Comparison of ENCODE assay signal across 2 cellular contexts in genomic region chr9:744790-745456, GRCh38.
TF ChIP-seq lines count a peak whose summit lies in the region.

No MANE protein-coding gene starts in this region.

TF ChIP-seq in GM23338, 12 proteins besides CTCF, POLR2A, EP300 and RAD21 (continued from another document):
- TF ChIP-seq REST (IDR thresholded peaks at IDR 0.05; ENCODE audit: unreplicated experiment) (no peak), ZNF114 (CRISPR knock-in tag; IDR thresholded peaks at IDR 0.05) (no peak), ZNF462 (CRISPR knock-in tag; IDR thresholded peaks at IDR 0.05) (no peak), ZNF331 (CRISPR knock-in tag; IDR thresholded peaks at IDR 0.05; ENCODE audit: low read depth) (no peak), EZH2phosphoT487 (IDR thresholded peaks at IDR 0.05; ENCODE audit: unreplicated experiment) (no peak)

TF ChIP-seq in HepG2, 621 proteins besides CTCF, POLR2A, EP300 and RAD21 (continued from another document and continues in another):
- TF ChIP-seq AHDC1 (CRISPR knock-in tag; IDR thresholded peaks at IDR 0.05; ENCODE audit: borderline replicate concordance) (no peak), RBM39 (IDR thresholded peaks at IDR 0.05; ENCODE audit: low read depth, low read length, poor library complexity, severe bottlenecking) (no peak), ZNF331 (CRISPR knock-in tag; IDR thresholded peaks at IDR 0.05) (peak; percentile 70; the same call in 1 of the 2 replicates), ZFP37 (CRISPR knock-in tag; IDR thresholded peaks at IDR 0.05; ENCODE audit: borderline replicate concordance) (no peak), ZNF772 (CRISPR knock-in tag; IDR thresholded peaks at IDR 0.05) (no peak), NFATC3 (CRISPR knock-in tag; IDR thresholded peaks at IDR 0.05) (no peak), GZF1 (CRISPR knock-in tag; IDR thresholded peaks at IDR 0.05) (no peak), TP53 (CRISPR knock-in tag; conservative IDR thresholded peaks at IDR 0.05) (no peak), WIZ (CRISPR knock-in tag; IDR thresholded peaks at IDR 0.05) (no peak), NFE2L1 (CRISPR knock-in tag; IDR thresholded peaks at IDR 0.05; ENCODE audit: borderline replicate concordance) (no peak), ZNF451 (CRISPR knock-in tag; IDR thresholded peaks at IDR 0.05) (no peak), HNF4A (CRISPR knock-in tag; IDR thresholded peaks at IDR 0.05) (peak; percentile 68), CBFB (CRISPR knock-in tag; IDR thresholded peaks at IDR 0.05) (no peak), SATB2 (CRISPR knock-in tag; IDR thresholded peaks at IDR 0.05) (no peak), ATM (IDR thresholded peaks at IDR 0.05; ENCODE audit: borderline replicate concordance) (no peak), TFAP4 (IDR thresholded peaks at IDR 0.05; ENCODE audit: borderline replicate concordance, low read depth) (peak; percentile 69; the same call in 1 of the 2 replicates), ZBTB33 (CRISPR knock-in tag; IDR thresholded peaks at IDR 0.05) (no peak), RXRB (CRISPR knock-in tag; IDR thresholded peaks at IDR 0.05; ENCODE audit: borderline replicate concordance) (no peak), CEBPB (IDR thresholded peaks at IDR 0.05; ENCODE audit: borderline replicate concordance, low read depth, low read length) (peak; percentile 63; the same call in 1 of the 2 replicates), HMG20A (CRISPR knock-in tag; IDR thresholded peaks at IDR 0.05; ENCODE audit: borderline replicate concordance) (no peak), MTA3 (CRISPR knock-in tag; IDR thresholded peaks at IDR 0.05) (no peak), ZNF639 (CRISPR knock-in tag; conservative IDR thresholded peaks at IDR 0.05) (no peak), POLR2G (IDR thresholded peaks at IDR 0.05; ENCODE audit: low read depth, low read length) (peak; percentile 43; the same call in 1 of the 2 replicates), ADNP (CRISPR knock-in tag; IDR thresholded peaks at IDR 0.05) (no peak), RXRA (CRISPR knock-in tag; IDR thresholded peaks at IDR 0.05) (0 out of 2 replicates have a peak, but pooled peaks have one; percentile 18), ZNF709 (CRISPR knock-in tag; IDR thresholded peaks at IDR 0.05) (no peak), ZNF225 (CRISPR knock-in tag; IDR thresholded peaks at IDR 0.05) (no peak), NFKBIZ (CRISPR knock-in tag; IDR thresholded peaks at IDR 0.05) (no peak), NR2F6 (IDR thresholded peaks at IDR 0.05) (no peak), NR2F6 (CRISPR knock-in tag; IDR thresholded peaks at IDR 0.05) (no peak), KMT2A (CRISPR knock-in tag; IDR thresholded peaks at IDR 0.05) (no peak), DRAP1 (CRISPR knock-in tag; IDR thresholded peaks at IDR 0.05) (no peak), ZNF652 (CRISPR knock-in tag; IDR thresholded peaks at IDR 0.05; ENCODE audit: borderline replicate concordance, low read depth) (no peak), HNF4G (IDR thresholded peaks at IDR 0.05; ENCODE audit: borderline replicate concordance, low read depth, low read length) (peak; percentile 7; the same call in 1 of the 2 replicates), HNF4G (CRISPR knock-in tag; IDR thresholded peaks at IDR 0.05; ENCODE audit: borderline replicate concordance, low read depth) (no peak)
- TF ChIP-seq, protein P1, sequence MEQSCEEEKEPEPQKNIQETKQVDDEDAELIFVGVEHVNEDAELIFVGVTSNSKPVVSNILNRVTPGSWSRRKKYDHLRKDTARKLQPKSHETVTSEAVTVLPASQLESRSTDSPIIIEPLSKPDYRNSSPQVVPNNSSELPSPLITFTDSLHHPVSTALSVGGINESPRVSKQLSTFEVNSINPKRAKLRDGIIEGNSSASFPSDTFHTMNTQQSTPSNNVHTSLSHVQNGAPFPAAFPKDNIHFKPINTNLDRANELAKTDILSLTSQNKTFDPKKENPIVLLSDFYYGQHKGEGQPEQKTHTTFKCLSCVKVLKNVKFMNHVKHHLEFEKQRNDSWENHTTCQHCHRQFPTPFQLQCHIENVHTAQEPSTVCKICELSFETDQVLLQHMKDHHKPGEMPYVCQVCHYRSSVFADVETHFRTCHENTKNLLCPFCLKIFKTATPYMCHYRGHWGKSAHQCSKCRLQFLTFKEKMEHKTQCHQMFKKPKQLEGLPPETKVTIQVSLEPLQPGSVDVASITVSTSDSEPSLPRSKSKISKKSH (CRISPR knock-in tag; IDR thresholded peaks at IDR 0.05; ENCODE audit: borderline replicate concordance) = no peak
- TF ChIP-seq, protein P2, sequence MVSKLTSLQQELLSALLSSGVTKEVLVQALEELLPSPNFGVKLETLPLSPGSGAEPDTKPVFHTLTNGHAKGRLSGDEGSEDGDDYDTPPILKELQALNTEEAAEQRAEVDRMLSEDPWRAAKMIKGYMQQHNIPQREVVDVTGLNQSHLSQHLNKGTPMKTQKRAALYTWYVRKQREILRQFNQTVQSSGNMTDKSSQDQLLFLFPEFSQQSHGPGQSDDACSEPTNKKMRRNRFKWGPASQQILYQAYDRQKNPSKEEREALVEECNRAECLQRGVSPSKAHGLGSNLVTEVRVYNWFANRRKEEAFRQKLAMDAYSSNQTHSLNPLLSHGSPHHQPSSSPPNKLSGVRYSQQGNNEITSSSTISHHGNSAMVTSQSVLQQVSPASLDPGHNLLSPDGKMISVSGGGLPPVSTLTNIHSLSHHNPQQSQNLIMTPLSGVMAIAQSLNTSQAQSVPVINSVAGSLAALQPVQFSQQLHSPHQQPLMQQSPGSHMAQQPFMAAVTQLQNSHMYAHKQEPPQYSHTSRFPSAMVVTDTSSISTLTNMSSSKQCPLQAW (CRISPR knock-in tag; IDR thresholded peaks at IDR 0.05) = 0 out of 2 replicates have a peak, but pooled peaks have one; percentile 38
- TF ChIP-seq, protein P3, sequence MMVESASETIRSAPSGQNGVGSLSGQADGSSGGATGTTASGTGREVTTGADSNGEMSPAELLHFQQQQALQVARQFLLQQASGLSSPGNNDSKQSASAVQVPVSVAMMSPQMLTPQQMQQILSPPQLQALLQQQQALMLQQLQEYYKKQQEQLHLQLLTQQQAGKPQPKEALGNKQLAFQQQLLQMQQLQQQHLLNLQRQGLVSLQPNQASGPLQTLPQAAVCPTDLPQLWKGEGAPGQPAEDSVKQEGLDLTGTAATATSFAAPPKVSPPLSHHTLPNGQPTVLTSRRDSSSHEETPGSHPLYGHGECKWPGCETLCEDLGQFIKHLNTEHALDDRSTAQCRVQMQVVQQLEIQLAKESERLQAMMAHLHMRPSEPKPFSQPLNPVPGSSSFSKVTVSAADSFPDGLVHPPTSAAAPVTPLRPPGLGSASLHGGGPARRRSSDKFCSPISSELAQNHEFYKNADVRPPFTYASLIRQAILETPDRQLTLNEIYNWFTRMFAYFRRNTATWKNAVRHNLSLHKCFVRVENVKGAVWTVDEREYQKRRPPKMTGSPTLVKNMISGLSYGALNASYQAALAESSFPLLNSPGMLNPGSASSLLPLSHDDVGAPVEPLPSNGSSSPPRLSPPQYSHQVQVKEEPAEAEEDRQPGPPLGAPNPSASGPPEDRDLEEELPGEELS (CRISPR knock-in tag; IDR thresholded peaks at IDR 0.05) = no peak
- TF ChIP-seq, protein P4, sequence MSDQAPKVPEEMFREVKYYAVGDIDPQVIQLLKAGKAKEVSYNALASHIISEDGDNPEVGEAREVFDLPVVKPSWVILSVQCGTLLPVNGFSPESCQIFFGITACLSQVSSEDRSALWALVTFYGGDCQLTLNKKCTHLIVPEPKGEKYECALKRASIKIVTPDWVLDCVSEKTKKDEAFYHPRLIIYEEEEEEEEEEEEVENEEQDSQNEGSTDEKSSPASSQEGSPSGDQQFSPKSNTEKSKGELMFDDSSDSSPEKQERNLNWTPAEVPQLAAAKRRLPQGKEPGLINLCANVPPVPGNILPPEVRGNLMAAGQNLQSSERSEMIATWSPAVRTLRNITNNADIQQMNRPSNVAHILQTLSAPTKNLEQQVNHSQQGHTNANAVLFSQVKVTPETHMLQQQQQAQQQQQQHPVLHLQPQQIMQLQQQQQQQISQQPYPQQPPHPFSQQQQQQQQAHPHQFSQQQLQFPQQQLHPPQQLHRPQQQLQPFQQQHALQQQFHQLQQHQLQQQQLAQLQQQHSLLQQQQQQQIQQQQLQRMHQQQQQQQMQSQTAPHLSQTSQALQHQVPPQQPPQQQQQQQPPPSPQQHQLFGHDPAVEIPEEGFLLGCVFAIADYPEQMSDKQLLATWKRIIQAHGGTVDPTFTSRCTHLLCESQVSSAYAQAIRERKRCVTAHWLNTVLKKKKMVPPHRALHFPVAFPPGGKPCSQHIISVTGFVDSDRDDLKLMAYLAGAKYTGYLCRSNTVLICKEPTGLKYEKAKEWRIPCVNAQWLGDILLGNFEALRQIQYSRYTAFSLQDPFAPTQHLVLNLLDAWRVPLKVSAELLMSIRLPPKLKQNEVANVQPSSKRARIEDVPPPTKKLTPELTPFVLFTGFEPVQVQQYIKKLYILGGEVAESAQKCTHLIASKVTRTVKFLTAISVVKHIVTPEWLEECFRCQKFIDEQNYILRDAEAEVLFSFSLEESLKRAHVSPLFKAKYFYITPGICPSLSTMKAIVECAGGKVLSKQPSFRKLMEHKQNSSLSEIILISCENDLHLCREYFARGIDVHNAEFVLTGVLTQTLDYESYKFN (CRISPR knock-in tag; conservative IDR thresholded peaks at IDR 0.05) = 0 out of 2 replicates have a peak, but pooled peaks have one; percentile 17
